In genomic region chr16:89165685-89165987, GRCh38 we compare ENCODE assay signal across 2 cellular contexts. TPM values are rescaled to one million over a fixed set of nuclear protein-coding genes. Genes with fewer than 3 reads are reported as not detected.
"Had no signal": no experiment of that assay in that cellular context is flagged by ENCODE, and none has a peak within 500 bp of the region (broad histone marks: within the 10 kb centered on the region; RNA-seq: fewer than 3 reads in every experiment).

No MANE protein-coding gene starts in this region.

RNA-seq across cellular contexts. Expression of gene CDH15, which starts 5.9 kb away (rescaled TPM):
- polyA plus RNA-seq: esophagus, immature natural killer cell had no signal

RNA-seq across cellular contexts. Expression of gene SLC22A31, which starts 34.7 kb away (rescaled TPM):
- polyA plus RNA-seq: immature natural killer cell had no signal
